In genomic region chr2:111912547-111912946, GRCh38 we compare ENCODE assay signal across 17 cellular contexts.
"Had no signal": no experiment of that assay in that cellular context is flagged by ENCODE, and none has a peak within 500 bp of the region (broad histone marks: within the 10 kb centered on the region; RNA-seq: fewer than 3 reads in every experiment).

No MANE protein-coding gene starts in this region.

- ATAC-seq: activated CD4-positive, alpha-beta T cell treated with anti-CD3 and anti-CD28 coated beads for 36 hours; activated CD8-positive, alpha-beta T cell treated with anti-CD3 and anti-CD28 coated beads, Interleukin-2, amount 10 ng/mL, durations not matched to agents 7 days and 5 days; natural killer cell treated with Interleukin-12 subunit alpha and Interleukin-12 subunit beta and Interleukin-15 and Interleukin-18, amount 100 ng/mL, for 72 hours; sciatic nerve had no signal

- H3K9me3 ChIP-seq: heart right ventricle, prostate gland had no signal

- DNase-seq: activated CD4-positive, alpha-beta T cell treated with anti-CD3 and anti-CD28 coated beads for 36 hours; activated CD8-positive, alpha-beta memory T cell treated with anti-CD3 and anti-CD28 coated beads, Interleukin-2, amount 50 U/mL, for 48 hours; activated CD8-positive, alpha-beta T cell treated with anti-CD3 and anti-CD28 coated beads, Interleukin-2, amount 10 ng/mL, durations not matched to agents 7 days and 5 days; activated naive CD8-positive, alpha-beta T cell treated with anti-CD3 and anti-CD28 coated beads, Interleukin-2, amount 10 ng/mL, durations not matched to agents 7 days and 5 days; aorta; effector CD4-positive, alpha-beta T cell; heart right ventricle; kidney; stimulated activated CD4-positive, alpha-beta T cell treated with anti-CD3 and anti-CD28 coated beads, Interleukin-12 subunit alpha, Interleukin-12 subunit beta, amount 100 ng/mL, for 4 hours; stimulated activated naive CD4-positive, alpha-beta T cell; substantia nigra had no signal

- H3K36me3 ChIP-seq: cardiac muscle cell, prostate gland had no signal

- H3K4me3 ChIP-seq: cardiac muscle cell, coronary artery, heart right ventricle, lung, prostate gland had no signal

- H3K27ac ChIP-seq: cardiac muscle cell, coronary artery, heart right ventricle, prostate gland had no signal

- H3K27me3 ChIP-seq: cardiac muscle cell, heart right ventricle had no signal
